ENCODE assay signal across 8 cellular contexts in genomic region chr10:118045154-118045841, GRCh38. TPM values are rescaled to one million over a fixed set of nuclear protein-coding genes. Genes with fewer than 3 reads are reported as not detected.
DNase-seq lines count a peak whose midpoint lies in the region; ATAC-seq, FAIRE-seq and TF ChIP-seq lines count a peak whose summit lies in the region.

No MANE protein-coding gene starts in this region.

- no peaks in the 10 kb centered on the region for H3K9me2 ChIP-seq in PC-9 (ENCODE audit: insufficient read depth)

- H2AFZ ChIP-seq in PC-9: peak overlapping the region; percentile 91; the same call in 1 of the 2 replicates
- no peak overlapping the region for H2AFZ ChIP-seq in parathyroid adenoma

- no peaks in the 10 kb centered on the region for H3K9me3 ChIP-seq in PC-9 (ENCODE audit: insufficient read depth, low read depth)
- no peaks in the 10 kb centered on the region for H3K9me3 ChIP-seq in parathyroid adenoma (ENCODE audit: control insufficient read depth, low read length)

- BruUV-seq in PC-9 (replicated peaks; lab: Mats Ljungman, UMichigan): no TSS peak

- no peaks in the 10 kb centered on the region for H3K36me3 ChIP-seq in PC-9 (ENCODE audit: low read depth)
- no peaks in the 10 kb centered on the region for H3K36me3 ChIP-seq in parathyroid adenoma (ENCODE audit: control insufficient read depth, insufficient read depth, low read length)

- TF ChIP-seq CTCF in PC-9 (conservative IDR thresholded peaks at IDR 0.05): no peak
- no peak for TF ChIP-seq CTCF in epithelial cell of esophagus (IDR thresholded peaks at IDR 0.05; ENCODE audit: insufficient read depth, low read depth, low read length, missing control alignments)
- no peak for TF ChIP-seq CTCF in parathyroid adenoma (IDR thresholded peaks at IDR 0.05)

- peak; percentile 60 for FAIRE-seq in G401.6 (lab: Jason Lieb, UNC)

- no peak for ATAC-seq in HG02642 (IDR thresholded peaks at IDR 0.05; ENCODE audit: poor library complexity, unreplicated experiment)

- DNase-seq in PC-9 (no peak), epithelial cell of esophagus (ENCODE audit: low read depth) (no peak), NCI-H345 treated with DMSO at 0.1 percent for 48 hours (lab: John Stamatoyannopoulos, UW; ENCODE audit: unreplicated experiment) (no peak), SW 1271 (lab: John Stamatoyannopoulos, UW) (no peak), inferior parietal cortex (ENCODE audit: extremely low spot score) (no peak)

- H3K27me3 ChIP-seq in PC-9 (ENCODE audit: insufficient read depth, low read depth) (no peaks in the 10 kb centered on the region), parathyroid adenoma (ENCODE audit: control insufficient read depth, insufficient read depth, low read length) (no peaks in the 10 kb centered on the region)

- no peak overlapping the region for H3K9ac ChIP-seq in parathyroid adenoma

- POLR2A ChIA-PET in PC-9 (lab: Charles Lee; ENCODE audit: unreplicated experiment): no interaction called here

- H3K4me2 ChIP-seq in PC-9: peak overlapping the region; percentile 75
- peak overlapping the region; percentile 80 for H3K4me2 ChIP-seq in parathyroid adenoma (ENCODE audit: low read length)

- H3K79me2 ChIP-seq in PC-9 (ENCODE audit: low read depth): peaks cover 13% of the 10 kb centered on the region; the same call in 1 of the 2 replicates
- no peaks in the 10 kb centered on the region for H3K79me2 ChIP-seq in parathyroid adenoma

- H3F3A ChIP-seq in PC-9 (ENCODE audit: insufficient read depth, low read depth): no peaks in the 10 kb centered on the region

- intact Hi-C loops in PC-9 (cut with micrococcal nuclease; ENCODE audit: unreplicated experiment): no loop called here

- no peaks in the 10 kb centered on the region for H4K20me1 ChIP-seq in PC-9 (ENCODE audit: insufficient read depth)

- CTCF ChIA-PET in PC-9 (lab: Charles Lee): no interaction called here

- H3K4me1 ChIP-seq in PC-9 (replicated peaks; ENCODE audit: insufficient read depth): peaks cover 23% of the 10 kb centered on the region
- H3K4me1 ChIP-seq in parathyroid adenoma: peaks cover 6% of the 10 kb centered on the region

- H3K4me3 ChIP-seq in PC-9 (peak overlapping the region; percentile 75; the same call in 1 of the 2 replicates), epithelial cell of esophagus (ENCODE audit: low read length) (peak overlapping the region; percentile 68), parathyroid adenoma (ENCODE audit: low read depth, low read length) (peak overlapping the region; percentile 87)

- no peak overlapping the region for H3K27ac ChIP-seq in PC-9
- H3K27ac ChIP-seq in parathyroid adenoma: no peak overlapping the region

RNA-seq across cellular contexts. Expression of gene RAB11FIP2, which starts 1.4 kb away (rescaled TPM):
- total RNA-seq in PC-9 (2021): 6.0 and 6.5 TPM in 2 replicates
